11 cellular contexts compared by ENCODE assay signal in genomic region chr9:137492464-137493162, GRCh38. TPM values are rescaled to one million over a fixed set of nuclear protein-coding genes. Genes with fewer than 3 reads are reported as not detected.
DNase-seq lines count a peak whose midpoint lies in the region; ATAC-seq and TF ChIP-seq lines count a peak whose summit lies in the region.
"Had no signal": no experiment of that assay in that cellular context is flagged by ENCODE, and none has a peak within 500 bp of the region (broad histone marks: within the 10 kb centered on the region; RNA-seq: fewer than 3 reads in every experiment).

No MANE protein-coding gene starts in this region.

- H3K4me3 ChIP-seq in HEK293 (ENCODE audit: low read depth, low read length): no peak overlapping the region
- H3K4me3 ChIP-seq: vagina had no signal

- no peaks in the 10 kb centered on the region for H3K36me3 ChIP-seq in HEK293 (ENCODE audit: control insufficient read depth in 2 of 2, insufficient read depth in 1 of 2, low read length in 2 of 2)
- H3K36me3 ChIP-seq: vagina had no signal

- CTCF ChIA-PET in HEK293 (lab: Yijun Ruan, JAX) (no interaction called here), Calu3 (lab: Charles Lee) (interaction anchor here (0.6 kb wide), 1 partner anchor 58 kb away, joined by 5 read pairs; no protein-coding TSS in a partner anchor)
- CTCF ChIA-PET in activated CD8-positive, alpha-beta T cell treated with anti-CD3 and anti-CD28 coated beads for 36 hours (lab: Charles Lee): no interaction called here

- H3K36me3 Mint-ChIP-seq in activated CD8-positive, alpha-beta T cell treated with anti-CD3 and anti-CD28 coated beads for 36 hours (ENCODE audit: low read depth): no peaks in the 10 kb centered on the region
- H3K36me3 Mint-ChIP-seq in naive B cell (peaks cover 10 to 23% of the 10 kb centered on the region in 2 donors), Calu3 (ENCODE audit: insufficient read depth, unreplicated experiment) (no peaks in the 10 kb centered on the region)

- no peak overlapping the region for H3K27ac Mint-ChIP-seq in activated CD8-positive, alpha-beta T cell treated with anti-CD3 and anti-CD28 coated beads for 36 hours
- H3K27ac Mint-ChIP-seq in naive B cell (no peak overlapping the region), Calu3 (ENCODE audit: unreplicated experiment) (no peak overlapping the region)

- H3K9me3 ChIP-seq in HEK293 (ENCODE audit: control insufficient read depth, insufficient read depth, low read depth, low read length): no peaks in the 10 kb centered on the region
- H3K9me3 ChIP-seq: vagina had no signal

- peaks cover 2% of the 10 kb centered on the region for H3K4me1 Mint-ChIP-seq in activated CD8-positive, alpha-beta T cell treated with anti-CD3 and anti-CD28 coated beads for 36 hours (ENCODE audit: low read depth)
- H3K4me1 Mint-ChIP-seq in naive B cell (peaks cover 7 to 16% (median 8%) of the 10 kb centered on the region in 3 donors), Calu3 (ENCODE audit: low read depth, unreplicated experiment) (no peaks in the 10 kb centered on the region)

- no peaks in the 10 kb centered on the region for H3K4me1 ChIP-seq in HEK293 (ENCODE audit: control insufficient read depth, insufficient read depth, low read length)
- H3K4me1 ChIP-seq: vagina had no signal

- no peaks in the 10 kb centered on the region for H3K27me3 Mint-ChIP-seq in activated CD8-positive, alpha-beta T cell treated with anti-CD3 and anti-CD28 coated beads for 36 hours
- H3K27me3 Mint-ChIP-seq in naive B cell (no peaks in the 10 kb centered on the region), Calu3 (ENCODE audit: unreplicated experiment) (peaks cover 36% of the 10 kb centered on the region)

- intact Hi-C loops in activated CD8-positive, alpha-beta T cell treated with anti-CD3 and anti-CD28 coated beads for 36 hours (cut with micrococcal nuclease): no loop called here
- intact Hi-C loops in Calu3 (cut with micrococcal nuclease; ENCODE audit: unreplicated experiment): no loop called here

- ATAC-seq in activated CD8-positive, alpha-beta T cell treated with anti-CD3 and anti-CD28 coated beads for 36 hours: peak; percentile 87
- ATAC-seq in naive B cell (ENCODE audit: low read depth in 2 of 2) (peak; percentile 30 to 46), HG03095 (IDR thresholded peaks at IDR 0.05; ENCODE audit: unreplicated experiment) (no peak), GM21825 (IDR thresholded peaks at IDR 0.05; ENCODE audit: unreplicated experiment) (no peak), HG02623 (IDR thresholded peaks at IDR 0.05; ENCODE audit: unreplicated experiment) (no peak)

- DNase-seq in D341Med (ENCODE audit: low spot score): peak; percentile 60
- DNase-seq in activated CD8-positive, alpha-beta T cell treated with anti-CD3 and anti-CD28 coated beads for 36 hours: peak; percentile 53
- no peak for DNase-seq in naive B cell
- DNase-seq in Calu3: no peak

- no peaks in the 10 kb centered on the region for H3K9me3 Mint-ChIP-seq in activated CD8-positive, alpha-beta T cell treated with anti-CD3 and anti-CD28 coated beads for 36 hours
- H3K9me3 Mint-ChIP-seq in naive B cell (peaks cover 0 to 2% (median 0%) of the 10 kb centered on the region in 7 donors), Calu3 (ENCODE audit: low read depth, unreplicated experiment) (peaks cover 3% of the 10 kb centered on the region)

- no peak overlapping the region for H3K4me3 Mint-ChIP-seq in activated CD8-positive, alpha-beta T cell treated with anti-CD3 and anti-CD28 coated beads for 36 hours
- H3K4me3 Mint-ChIP-seq in naive B cell (no peak overlapping the region), Calu3 (ENCODE audit: low read depth, unreplicated experiment) (no peak overlapping the region)

- POLR2A ChIA-PET in HEK293 (lab: Yijun Ruan, JAX): interaction anchor here (0.6 to 1.0 kb wide), 2 partner anchors 33 to 49 kb away, joined by 3 read pairs; partner anchors contain the start of gene NSMF
- POLR2A ChIA-PET in activated CD8-positive, alpha-beta T cell treated with anti-CD3 and anti-CD28 coated beads for 36 hours (lab: Charles Lee): interaction anchor here (1.2 to 1.3 kb wide), 2 partner anchors 22 to 98 kb away, joined by 3 to 4 read pairs; no protein-coding TSS in a partner anchor

- TF ChIP-seq CTCF in HEK293 (tag by site-specific recombination; IDR thresholded peaks at IDR 0.05): no peak
- TF ChIP-seq CTCF in activated CD8-positive, alpha-beta T cell treated with anti-CD3 and anti-CD28 coated beads for 36 hours (IDR thresholded peaks at IDR 0.05): no peak
- no peak for TF ChIP-seq CTCF in Calu3 (IDR thresholded peaks at IDR 0.05; ENCODE audit: unreplicated experiment)

- no peak overlapping the region for H3K27ac ChIP-seq in HEK293 (ENCODE audit: extremely low read depth, low read depth, low read length)
- H3K27ac ChIP-seq: vagina had no signal

- no TSS peak for BruUV-seq in Calu3 (replicated peaks; lab: Mats Ljungman, UMichigan)

TF ChIP-seq in HEK293, 187 proteins besides CTCF, POLR2A, EP300 and RAD21:
- TF ChIP-seq KLF1 (tag by site-specific recombination; IDR thresholded peaks at IDR 0.05) (peak; percentile 96), KLF8 (tag by site-specific recombination; IDR thresholded peaks at IDR 0.05) (peak; percentile 48; the same call in 1 of the 2 replicates), SP2 (tag by site-specific recombination; IDR thresholded peaks at IDR 0.05) (0 out of 2 replicates have a peak, but pooled peaks have one; percentile 9), ZNF221 (tag by site-specific recombination; IDR thresholded peaks at IDR 0.05; ENCODE audit: borderline replicate concordance) (no peak)

RNA-seq across cellular contexts. Expression of gene NSMF, which starts 33.5 kb away (rescaled TPM):
- 100 to 1,000 TPM; 112 to 116 TPM for total RNA-seq in activated CD8-positive, alpha-beta T cell treated with anti-CD3 and anti-CD28 coated beads for 36 hours
- polyA plus RNA-seq in naive B cell (ENCODE audit: low read depth in 6 of 6): 1 to 10 TPM in 5 of 6 donors, not detected in 1; 2.7 to 7.6 (median 3.7) TPM
- 31.6 and 38.3 TPM in 2 replicates for total RNA-seq in Calu3 (2022)

RNA-seq across cellular contexts. Expression of gene ENTPD8, which starts 51.5 kb away (rescaled TPM):
- total RNA-seq in activated CD8-positive, alpha-beta T cell treated with anti-CD3 and anti-CD28 coated beads for 36 hours: not detected
- polyA plus RNA-seq in naive B cell (ENCODE audit: low read depth in 6 of 6): not detected
- total RNA-seq in Calu3 (2022): 0.97 and 1.6 TPM in 2 replicates
- total RNA-seq: kidney epithelial cell, skeletal muscle tissue, vagina had no signal

RNA-seq across cellular contexts. Expression of gene PNPLA7, which starts 57.6 kb away (rescaled TPM):
- 1 to 10 TPM; 4.8 to 5.0 TPM for total RNA-seq in activated CD8-positive, alpha-beta T cell treated with anti-CD3 and anti-CD28 coated beads for 36 hours
- 1 to 10 TPM; 3.0 to 6.5 (median 5.8) TPM for polyA plus RNA-seq in naive B cell (ENCODE audit: low read depth in 6 of 6)
- 1.8 and 3.6 TPM in 2 replicates for total RNA-seq in Calu3 (2022)

RNA-seq across cellular contexts. Expression of gene MRPL41, which starts 59.1 kb away (rescaled TPM):
- total RNA-seq in activated CD8-positive, alpha-beta T cell treated with anti-CD3 and anti-CD28 coated beads for 36 hours: 10 to 100 TPM; 42.8 to 43.9 TPM
- polyA plus RNA-seq in naive B cell (ENCODE audit: low read depth in 6 of 6): 10 to 100 TPM; 13.7 to 21.6 (median 19.9) TPM
- 27.6 and 31.1 TPM in 2 replicates for total RNA-seq in Calu3 (2022)

Comparison
In these comparisons a context has a peak if more than half of its experiments do, and no peak if none do; other contexts are left out.
1. DNase-seq: peak in D341Med (single experiment) and activated CD8-positive, alpha-beta T cell treated with anti-CD3 and anti-CD28 coated beads for 36 hours (single experiment); none in naive B cell (single experiment) and Calu3 (single experiment).
2. ATAC-seq: peak in activated CD8-positive, alpha-beta T cell treated with anti-CD3 and anti-CD28 coated beads for 36 hours (single experiment) and naive B cell (2 of 2); none in HG03095 (single experiment), GM21825 (single experiment) and HG02623 (single experiment).